ENCODE assay signal across 13 cellular contexts in the genomic region with DNA sequence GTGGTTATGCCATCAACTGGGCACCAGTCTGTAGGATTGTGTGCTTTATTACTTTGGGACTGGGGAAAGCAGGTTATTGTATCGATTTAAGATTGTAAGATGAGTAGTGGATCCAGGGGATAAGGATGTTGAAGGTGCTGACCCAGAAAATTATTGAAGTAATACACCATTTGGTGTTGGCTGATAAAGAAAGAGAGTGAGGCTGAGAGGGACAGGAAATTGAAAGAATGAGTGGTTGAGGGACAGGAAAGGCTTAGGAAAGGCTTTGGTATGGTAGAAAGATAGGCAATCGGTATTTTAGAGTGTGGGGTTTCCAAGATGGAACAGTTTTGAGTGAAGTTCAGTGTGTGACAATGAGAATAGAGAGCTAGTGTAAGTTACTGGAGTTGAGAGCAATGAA.
"Had no signal": no experiment of that assay in that cellular context is flagged by ENCODE, and none has a peak within 500 bp of the region (broad histone marks: within the 10 kb centered on the region; RNA-seq: fewer than 3 reads in every experiment).

No MANE protein-coding gene starts in this region.

- H3K9ac ChIP-seq: neural progenitor cell had no signal

- H2AFZ ChIP-seq: neural progenitor cell had no signal

- DNase-seq: activated gamma-delta T cell treated with Interleukin-2 at 50 U/mL for 16 hours; adrenal gland; effector memory CD8-positive, alpha-beta T cell; immature natural killer cell; lower lobe of right lung; midbrain; ovary; stimulated activated CD4-positive, alpha-beta T cell treated with anti-CD3 and anti-CD28 coated beads, Interleukin-12 subunit alpha, Interleukin-12 subunit beta, amount 100 ng/mL, for 4 hours; stimulated activated naive CD4-positive, alpha-beta T cell; T-helper 2 cell; upper lobe of left lung had no signal

- H3K27ac Mint-ChIP-seq: neural progenitor cell had no signal

- H3K27me3 Mint-ChIP-seq: central memory CD8-positive, alpha-beta T cell; effector memory CD8-positive, alpha-beta T cell had no signal

- H3K4me1 Mint-ChIP-seq: neural progenitor cell had no signal

- H3K27ac ChIP-seq: adrenal gland, lower lobe of right lung, neural progenitor cell, ovary, upper lobe of left lung had no signal

- H3K27me3 ChIP-seq: adrenal gland, neural progenitor cell, ovary, upper lobe of left lung had no signal

- H3K4me2 ChIP-seq: neural progenitor cell had no signal

- H3K36me3 ChIP-seq: ovary had no signal

- ATAC-seq: effector memory CD8-positive, alpha-beta T cell; lower lobe of right lung had no signal

- H3K4me3 ChIP-seq: adrenal gland, lower lobe of right lung, neural progenitor cell, ovary, upper lobe of left lung had no signal

- H3K4me1 ChIP-seq: lower lobe of right lung, neural progenitor cell, upper lobe of left lung had no signal

- H3K9me3 Mint-ChIP-seq: central memory CD8-positive, alpha-beta T cell; effector memory CD8-positive, alpha-beta T cell; immature natural killer cell; neural progenitor cell had no signal

- H3K9me3 ChIP-seq: adrenal gland, lower lobe of right lung, ovary, upper lobe of left lung had no signal

- H3K4me3 Mint-ChIP-seq: central memory CD8-positive, alpha-beta T cell; effector memory CD8-positive, alpha-beta T cell; immature natural killer cell; neural progenitor cell had no signal
